ENCODE assay signal across 17 cellular contexts in the genomic region with DNA sequence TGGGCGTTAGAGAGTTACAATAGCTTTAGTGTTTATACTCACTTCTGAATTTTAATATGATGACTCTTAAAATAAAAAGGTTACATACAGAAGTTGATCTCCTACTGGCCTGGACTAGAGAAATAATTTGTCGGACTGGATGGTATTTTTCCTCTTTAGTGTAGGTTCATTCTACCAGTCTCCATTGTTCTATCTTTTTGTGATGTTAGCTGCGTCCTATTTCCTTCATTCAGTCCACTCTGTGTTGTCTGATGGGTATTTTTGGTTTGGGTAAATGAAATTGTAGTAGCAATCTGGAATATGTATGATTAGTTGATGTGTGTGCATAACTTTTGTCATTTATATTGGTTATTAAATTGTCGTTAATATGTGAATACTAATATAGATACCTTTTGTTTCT. TPM values are rescaled to one million over a fixed set of nuclear protein-coding genes. Genes with fewer than 3 reads are reported as not detected.
A peak's percentile ranks its signal among the peaks of the same experiment; 100 is the strongest.
DNase-seq lines count a peak whose midpoint lies in the region; ATAC-seq, FAIRE-seq and TF ChIP-seq lines count a peak whose summit lies in the region.
"Had no signal": no experiment of that assay in that cellular context is flagged by ENCODE, and none has a peak within 500 bp of the region (broad histone marks: within the 10 kb centered on the region; RNA-seq: fewer than 3 reads in every experiment).

No MANE protein-coding gene starts in this region.

- H3K36me3 Mint-ChIP-seq in activated T-cell treated with anti-CD3 and anti-CD28 coated beads, Interleukin-2, amount 50 U/mL, for 24 hours (ENCODE audit: low read depth) = peaks cover 91% of the 10 kb centered on the region
- peaks cover 10 to 32% of the 10 kb centered on the region in 2 donors for H3K36me3 Mint-ChIP-seq in activated T-cell treated with anti-CD3 and anti-CD28 coated beads, Interleukin-2, amount 50 U/mL, for 72 hours (ENCODE audit: insufficient read depth in 2 of 2)
- H3K36me3 Mint-ChIP-seq in endothelial cell (ENCODE audit: low read depth, unreplicated experiment) = peaks cover 17% of the 10 kb centered on the region
- H3K36me3 Mint-ChIP-seq in stimulated activated effector memory CD8-positive, alpha-beta T cell treated with anti-CD3 and anti-CD28 coated beads, Interleukin-12 subunit alpha, Interleukin-12 subunit beta, amount 100 ng/mL, for 72 hours = peaks cover 78% of the 10 kb centered on the region

- H3K9me2 ChIP-seq in hepatocyte (replicated peaks; ENCODE audit: insufficient read depth) = no peaks in the 10 kb centered on the region

- H4K20me1 ChIP-seq in hepatocyte (ENCODE audit: insufficient read depth, poor library complexity, severe bottlenecking) = peaks cover 16% of the 10 kb centered on the region

- DNase-seq in activated T-cell treated with anti-CD3 and anti-CD28 coated beads, Interleukin-2, amount 50 U/mL, for 24 hours = no peak
- no peak for DNase-seq in activated T-cell treated with anti-CD3 and anti-CD28 coated beads, Interleukin-2, amount 50 U/mL, for 72 hours
- no peak for DNase-seq in D721Med (ENCODE audit: insufficient read length, low spot score)
- DNase-seq in endothelial cell (ENCODE audit: low spot score) = no peak
- DNase-seq in stimulated activated effector memory CD8-positive, alpha-beta T cell treated with anti-CD3 and anti-CD28 coated beads, Interleukin-12 subunit alpha, Interleukin-12 subunit beta, amount 100 ng/mL, for 72 hours (ENCODE audit: low spot score in 2 of 2) = no peak
- no peak for DNase-seq in hepatocyte (ENCODE audit: low spot score)
- DNase-seq: C1 segment of cervical spinal cord; CD4-positive, CD25-positive, alpha-beta regulatory T cell; CD8-positive, alpha-beta T cell; DND-41; GDM1; H9 had no signal

- peaks cover 4% of the 10 kb centered on the region for H3K36me3 ChIP-seq in hepatocyte (replicated peaks; ENCODE audit: insufficient read depth, low read depth)

- H2AFZ ChIP-seq in hepatocyte = no peak overlapping the region
- H2AFZ ChIP-seq: GM23338 had no signal

- peaks cover 28% of the 10 kb centered on the region for H3K4me1 Mint-ChIP-seq in activated T-cell treated with anti-CD3 and anti-CD28 coated beads, Interleukin-2, amount 50 U/mL, for 24 hours (ENCODE audit: low read depth)
- H3K4me1 Mint-ChIP-seq in activated T-cell treated with anti-CD3 and anti-CD28 coated beads, Interleukin-2, amount 50 U/mL, for 72 hours (ENCODE audit: low read depth) = peaks cover 14% of the 10 kb centered on the region
- H3K4me1 Mint-ChIP-seq in endothelial cell (ENCODE audit: unreplicated experiment) = peaks cover 8% of the 10 kb centered on the region
- peaks cover 7% of the 10 kb centered on the region for H3K4me1 Mint-ChIP-seq in stimulated activated effector memory CD8-positive, alpha-beta T cell treated with anti-CD3 and anti-CD28 coated beads, Interleukin-12 subunit alpha, Interleukin-12 subunit beta, amount 100 ng/mL, for 72 hours

- no peak overlapping the region for H3K4me3 Mint-ChIP-seq in activated T-cell treated with anti-CD3 and anti-CD28 coated beads, Interleukin-2, amount 50 U/mL, for 24 hours
- H3K4me3 Mint-ChIP-seq in activated T-cell treated with anti-CD3 and anti-CD28 coated beads, Interleukin-2, amount 50 U/mL, for 72 hours = no peak overlapping the region
- H3K4me3 Mint-ChIP-seq in endothelial cell (ENCODE audit: unreplicated experiment) = no peak overlapping the region
- no peak overlapping the region for H3K4me3 Mint-ChIP-seq in stimulated activated effector memory CD8-positive, alpha-beta T cell treated with anti-CD3 and anti-CD28 coated beads, Interleukin-12 subunit alpha, Interleukin-12 subunit beta, amount 100 ng/mL, for 72 hours
- H3K4me3 Mint-ChIP-seq: CD8-positive, alpha-beta T cell; GM23338; H9 had no signal

- no peaks in the 10 kb centered on the region for H3K27me3 Mint-ChIP-seq in activated T-cell treated with anti-CD3 and anti-CD28 coated beads, Interleukin-2, amount 50 U/mL, for 24 hours
- no peaks in the 10 kb centered on the region for H3K27me3 Mint-ChIP-seq in activated T-cell treated with anti-CD3 and anti-CD28 coated beads, Interleukin-2, amount 50 U/mL, for 72 hours (ENCODE audit: low read depth)
- H3K27me3 Mint-ChIP-seq in endothelial cell (ENCODE audit: unreplicated experiment) = no peaks in the 10 kb centered on the region
- H3K27me3 Mint-ChIP-seq: CD4-positive, CD25-positive, alpha-beta regulatory T cell had no signal

- peak overlapping the region; percentile 59 for H3K27ac Mint-ChIP-seq in activated T-cell treated with anti-CD3 and anti-CD28 coated beads, Interleukin-2, amount 50 U/mL, for 24 hours
- no peak overlapping the region for H3K27ac Mint-ChIP-seq in activated T-cell treated with anti-CD3 and anti-CD28 coated beads, Interleukin-2, amount 50 U/mL, for 72 hours
- H3K27ac Mint-ChIP-seq in endothelial cell (ENCODE audit: unreplicated experiment) = peak overlapping the region; percentile 24
- peak overlapping the region; percentile 9 for H3K27ac Mint-ChIP-seq in stimulated activated effector memory CD8-positive, alpha-beta T cell treated with anti-CD3 and anti-CD28 coated beads, Interleukin-12 subunit alpha, Interleukin-12 subunit beta, amount 100 ng/mL, for 72 hours
- H3K27ac Mint-ChIP-seq: CD8-positive, alpha-beta T cell; GM23338; H9 had no signal

- H3K9me3 ChIP-seq in hepatocyte (ENCODE audit: low read depth) = no peaks in the 10 kb centered on the region

- no peak overlapping the region for H3K27ac ChIP-seq in hepatocyte

- no peaks in the 10 kb centered on the region for H3K9me3 Mint-ChIP-seq in activated T-cell treated with anti-CD3 and anti-CD28 coated beads, Interleukin-2, amount 50 U/mL, for 24 hours
- H3K9me3 Mint-ChIP-seq in activated T-cell treated with anti-CD3 and anti-CD28 coated beads, Interleukin-2, amount 50 U/mL, for 72 hours = no peaks in the 10 kb centered on the region
- no peaks in the 10 kb centered on the region for H3K9me3 Mint-ChIP-seq in endothelial cell (ENCODE audit: unreplicated experiment)
- H3K9me3 Mint-ChIP-seq in stimulated activated effector memory CD8-positive, alpha-beta T cell treated with anti-CD3 and anti-CD28 coated beads, Interleukin-12 subunit alpha, Interleukin-12 subunit beta, amount 100 ng/mL, for 72 hours = no peaks in the 10 kb centered on the region
- H3K9me3 Mint-ChIP-seq: CD4-positive, CD25-positive, alpha-beta regulatory T cell; CD8-positive, alpha-beta T cell; GM23338; H9 had no signal

- no peak for ATAC-seq in activated T-cell treated with anti-CD3 and anti-CD28 coated beads, Interleukin-2, amount 50 U/mL, for 72 hours (replicated peaks in 1 of 2)
- ATAC-seq in stimulated activated effector memory CD8-positive, alpha-beta T cell treated with anti-CD3 and anti-CD28 coated beads, Interleukin-12 subunit alpha, Interleukin-12 subunit beta, amount 100 ng/mL, for 72 hours = no peak
- no peak for ATAC-seq in HG03342 (IDR thresholded peaks at IDR 0.05; ENCODE audit: unreplicated experiment)
- ATAC-seq: CD8-positive, alpha-beta T cell; GM12878; GM23338; HCT116 had no signal

- peaks cover 3% of the 10 kb centered on the region for H3K4me1 ChIP-seq in hepatocyte (ENCODE audit: insufficient read depth)

- TF ChIP-seq CTCF in D721Med (IDR thresholded peaks at IDR 0.05; ENCODE audit: insufficient read depth, missing control alignments) = no peak
- TF ChIP-seq CTCF in endothelial cell (IDR thresholded peaks at IDR 0.05; ENCODE audit: unreplicated experiment) = no peak
- no peak for TF ChIP-seq CTCF in hepatocyte (IDR thresholded peaks at IDR 0.05; ENCODE audit: poor library complexity)

- peak; percentile 25 for FAIRE-seq in D721Med (lab: Jason Lieb, UNC)
- FAIRE-seq: GM12878, GM19239 had no signal

- H3K79me2 ChIP-seq in hepatocyte = peaks cover 42% of the 10 kb centered on the region

- no peak overlapping the region for H3K4me2 ChIP-seq in hepatocyte
- H3K4me2 ChIP-seq: GM23338 had no signal

- H3K4me3 ChIP-seq in hepatocyte = no peak overlapping the region
- H3K4me3 ChIP-seq: GM12878, GM23338 had no signal

- WGBS in hepatocyte (ENCODE audit: low lambda C conversion rate, missing lambda C conversion rate) = 97% methylated on average over 4 of the region's 4 CpGs

- H3K27me3 ChIP-seq in hepatocyte = no peaks in the 10 kb centered on the region

RNA-seq across cellular contexts. Expression of a gene that starts 5.3 kb away (rescaled TPM):
- total RNA-seq in activated T-cell treated with anti-CD3 and anti-CD28 coated beads, Interleukin-2, amount 50 U/mL, for 72 hours = 10 to 100 TPM; 55.8 to 56.0 TPM
- total RNA-seq in endothelial cell (ENCODE audit: unreplicated experiment) (100 TPM), hepatocyte (70.2 and 76.7 TPM in 2 replicates)
- 76.2 and 82.6 TPM in 2 replicates for polyA plus RNA-seq in hepatocyte

RNA-seq across cellular contexts. Expression of a gene that starts 35.8 kb away (rescaled TPM):
- 10 to 100 TPM; 45.9 to 50.8 TPM for total RNA-seq in activated T-cell treated with anti-CD3 and anti-CD28 coated beads, Interleukin-2, amount 50 U/mL, for 72 hours
- total RNA-seq in endothelial cell (ENCODE audit: unreplicated experiment) (52.8 TPM), hepatocyte (45.8 and 47.2 TPM in 2 replicates)
- 18.5 and 20.8 TPM in 2 replicates for polyA plus RNA-seq in hepatocyte
